In genomic region chr11:65381721-65382035, GRCh38 we compare ENCODE assay signal across 8 cellular contexts. TPM values are rescaled to one million over a fixed set of nuclear protein-coding genes. Genes with fewer than 3 reads are reported as not detected.
A peak's percentile ranks its signal among the peaks of the same experiment; 100 is the strongest.
DNase-seq lines count a peak whose midpoint lies in the region; ATAC-seq, FAIRE-seq and TF ChIP-seq lines count a peak whose summit lies in the region.

No MANE protein-coding gene starts in this region.

- H2BK20ac ChIP-seq in H9 (ENCODE audit: low read depth, low read length, poor library complexity, severe bottlenecking), result no peak overlapping the region

- H3K27me3 Mint-ChIP-seq in H9 (ENCODE audit: low read depth), result peaks cover 4% of the 10 kb centered on the region
- H3K27me3 Mint-ChIP-seq in nephron (ENCODE audit: low read depth), result no peaks in the 10 kb centered on the region

- no peaks in the 10 kb centered on the region for H3K79me1 ChIP-seq in H9 (ENCODE audit: insufficient read depth, low read depth, low read length, poor library complexity, severe bottlenecking)

- peaks cover 12% of the 10 kb centered on the region for H3K36me3 ChIP-seq in effector memory CD4-positive, alpha-beta T cell (ENCODE audit: control insufficient read depth, insufficient read depth, low read length)

- H3K36me3 Mint-ChIP-seq in H9 (ENCODE audit: insufficient read depth in 1 of 3, low read depth in 3 of 3) (no peaks in the 10 kb centered on the region), nephron (ENCODE audit: low read depth) (no peaks in the 10 kb centered on the region)

- FAIRE-seq in RCC 7860 (lab: Jason Lieb, UNC), result peak; percentile 94

- no peak overlapping the region for H3K4me2 ChIP-seq in H9 (ENCODE audit: insufficient read depth, insufficient read length, low read length)

- TF ChIP-seq CTCF in H9 (conservative IDR thresholded peaks at IDR 0.05) (no peak), nephron (IDR thresholded peaks at IDR 0.05; ENCODE audit: unreplicated experiment in 3 of 3) (no peak)

- no peak overlapping the region for H3K27ac ChIP-seq in H9 (ENCODE audit: insufficient read length, low read depth, low read length)
- H3K27ac ChIP-seq in effector memory CD4-positive, alpha-beta T cell (ENCODE audit: insufficient read depth, low read length, poor library complexity, severe bottlenecking), result peak overlapping the region; percentile 87

- no peak overlapping the region for H2BK5ac ChIP-seq in H9 (ENCODE audit: insufficient read length, low read length)

- H3K4me3 Mint-ChIP-seq in H9, result no peak overlapping the region
- peak overlapping the region; percentile 68 to 78 (median 76) for H3K4me3 Mint-ChIP-seq in nephron

- no peak overlapping the region for H2BK12ac ChIP-seq in H9 (ENCODE audit: insufficient read length, low read depth, low read length)

- ATAC-seq in HG03280 (IDR thresholded peaks at IDR 0.05; ENCODE audit: unreplicated experiment), result no peak

- peak; percentile 57 for DNase-seq in EL
- no peak for DNase-seq in H9
- peak; percentile 96 for DNase-seq in RCC 7860 (ENCODE audit: low spot score)
- no peak for DNase-seq in effector memory CD4-positive, alpha-beta T cell
- DNase-seq in dedifferentiated amniotic fluid mesenchymal stem cell (ENCODE audit: extremely low spot score), result no peak
- no peak for DNase-seq in NCI-H345 treated with DMSO at 0.1 percent for 48 hours (lab: John Stamatoyannopoulos, UW; ENCODE audit: unreplicated experiment)

- H3K23me2 ChIP-seq in H9 (ENCODE audit: insufficient read length, low read depth, low read length, poor library complexity, severe bottlenecking), result no peaks in the 10 kb centered on the region

- H3K14ac ChIP-seq in H9 (ENCODE audit: insufficient read depth, low read length), result no peak overlapping the region; the same call in 1 of the 2 replicates

- H2AFZ ChIP-seq in H9 (ENCODE audit: low read length), result no peak overlapping the region

- no peaks in the 10 kb centered on the region for H3K27me3 ChIP-seq in H9 (ENCODE audit: insufficient read depth, low read length)
- no peaks in the 10 kb centered on the region for H3K27me3 ChIP-seq in effector memory CD4-positive, alpha-beta T cell (replicated peaks; ENCODE audit: control insufficient read depth, insufficient read depth, low read length, poor library complexity, severe bottlenecking)

- no CpG with 5 or more reads among the region's 6 CpGs for WGBS in H9 (ENCODE audit: extremely low coverage, insufficient read length, low lambda C conversion rate)

- no peak overlapping the region for H3K4ac ChIP-seq in H9 (ENCODE audit: low read depth, low read length)

- H2BK120ac ChIP-seq in H9 (ENCODE audit: low read depth, low read length, poor library complexity, severe bottlenecking), result no peak overlapping the region

- H3K9ac ChIP-seq in H9 (ENCODE audit: extremely low read depth, insufficient read length, low read length), result no peak overlapping the region

- no peaks in the 10 kb centered on the region for H3K79me2 ChIP-seq in H9 (ENCODE audit: insufficient read depth, low read length)

- no peak overlapping the region for H2AK5ac ChIP-seq in H9 (ENCODE audit: insufficient read length, low read length)

- H3K27ac Mint-ChIP-seq in H9 (no peak overlapping the region; a peak in 1 of 7 replicates), nephron (peak overlapping the region; percentile 93 to 97 (median 95))

- H3K4me1 Mint-ChIP-seq in H9 (peaks cover 17 to 18% of the 10 kb centered on the region in 2 experiments), nephron (peaks cover 35% of the 10 kb centered on the region)

- peak overlapping the region; percentile 35 for H3K18ac ChIP-seq in H9 (ENCODE audit: insufficient read length, low read depth, low read length)

- no peak overlapping the region for H2BK15ac ChIP-seq in H9 (ENCODE audit: low read depth, low read length)

- no peaks in the 10 kb centered on the region for H4K20me1 ChIP-seq in H9 (ENCODE audit: control insufficient read depth, insufficient read depth, insufficient read length)

- 0 out of 2 replicates have a peak, but pooled peaks cover 2% of the 10 kb centered on the region for H3K4me1 ChIP-seq in H9 (ENCODE audit: insufficient read depth, low read length)
- peaks cover 46% of the 10 kb centered on the region for H3K4me1 ChIP-seq in effector memory CD4-positive, alpha-beta T cell (ENCODE audit: control insufficient read depth, insufficient read depth, low read length, poor library complexity, severe bottlenecking)

- H4K8ac ChIP-seq in H9 (replicated peaks; ENCODE audit: insufficient read length, low read depth, low read length), result no peak overlapping the region

- no peak overlapping the region for H4K91ac ChIP-seq in H9 (ENCODE audit: insufficient read length, low read depth, low read length)

- H3K9me3 ChIP-seq in H9 (ENCODE audit: control insufficient read depth, low read depth, low read length), result no peaks in the 10 kb centered on the region
- no peaks in the 10 kb centered on the region for H3K9me3 ChIP-seq in effector memory CD4-positive, alpha-beta T cell (ENCODE audit: control insufficient read depth, low read length)

- no peak overlapping the region for H4K5ac ChIP-seq in H9 (ENCODE audit: insufficient read length, low read depth, low read length)

- H3T11ph ChIP-seq in H9 (ENCODE audit: low read length), result no peak overlapping the region

- H3K4me3 ChIP-seq in effector memory CD4-positive, alpha-beta T cell (ENCODE audit: insufficient read depth, low read depth, low read length, poor library complexity, severe bottlenecking), result peak overlapping the region; percentile 54

- H3K9me3 Mint-ChIP-seq in H9 (no peaks in the 10 kb centered on the region), nephron (no peaks in the 10 kb centered on the region)

- no peak overlapping the region for H3K56ac ChIP-seq in H9 (ENCODE audit: insufficient read length, low read depth, low read length)

- H3K23ac ChIP-seq in H9 (ENCODE audit: insufficient read length, low read depth, low read length), result no peak overlapping the region

RNA-seq across cellular contexts. Expression of gene SLC25A45, which starts 0.8 kb away (rescaled TPM):
- 1.1 and 1.6 TPM in 2 replicates for total RNA-seq in H9 (2021)

RNA-seq across cellular contexts. Expression of gene FRMD8, which starts 4.8 kb away (rescaled TPM):
- total RNA-seq in H9 (2021), result 19.0 and 22.7 TPM in 2 replicates

RNA-seq across cellular contexts. Expression of gene TIGD3, which starts 27.1 kb away (rescaled TPM):
- total RNA-seq in H9 (2021), result 0.66 and 1.2 TPM in 2 replicates

RNA-seq across cellular contexts. Expression of gene NEAT1, which starts 40.9 kb away (rescaled TPM):
- 11.1 and 12.7 TPM in 2 replicates for total RNA-seq in H9 (2021)

RNA-seq across cellular contexts. Expression of gene DPF2, which starts 48.0 kb away (rescaled TPM):
- total RNA-seq in H9 (2021), result 75.3 and 81.4 TPM in 2 replicates

Comparison
In these comparisons a context has a peak if more than half of its experiments do, and no peak if none do; other contexts are left out.
1. DNase-seq: peak in EL (single experiment) and RCC 7860 (single experiment); none in H9 (single experiment), effector memory CD4-positive, alpha-beta T cell (0 of 3), dedifferentiated amniotic fluid mesenchymal stem cell (single experiment) and NCI-H345 treated with DMSO at 0.1 percent for 48 hours (single experiment).
2. H3K27ac Mint-ChIP-seq: peak in nephron (3 of 3); none in H9 (0 of 3).
3. H3K4me3 Mint-ChIP-seq: peak in nephron (3 of 3); none in H9 (0 of 2).